19 cellular contexts compared by ENCODE assay signal in the genomic region with DNA sequence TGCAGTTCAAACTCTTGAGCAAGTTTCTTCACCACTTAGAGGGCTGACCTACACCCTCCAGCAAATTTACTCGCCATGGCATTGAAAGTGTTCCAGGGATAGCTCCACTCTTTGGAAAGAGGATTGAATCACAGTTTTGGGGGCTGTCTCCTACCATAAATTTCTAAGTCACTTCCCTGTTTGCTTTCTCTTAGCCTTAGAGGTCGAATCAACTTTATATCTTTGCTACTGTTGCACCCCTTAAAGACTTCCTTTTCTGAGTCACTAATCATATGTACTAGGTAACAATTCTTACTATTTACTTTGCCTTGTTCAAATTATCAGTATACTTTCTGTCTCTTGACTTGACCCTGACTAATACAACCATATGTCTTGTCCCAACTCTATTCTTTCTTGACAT.
"Had no signal": no experiment of that assay in that cellular context is flagged by ENCODE, and none has a peak within 500 bp of the region (broad histone marks: within the 10 kb centered on the region; RNA-seq: fewer than 3 reads in every experiment).

No MANE protein-coding gene starts in this region.

- H3K4me3 Mint-ChIP-seq: T-cell had no signal

- ATAC-seq: Panc1, T-cell had no signal

- DNase-seq: Karpas-422, KG1, MM.1S, NCI-H1092 treated with DMSO at 0.1 percent for 48 hours, NCI-H1436, NCI-H187, NCI-H2029, NCI-H2081 treated with DMSO at 0.1 percent for 48 hours, NCI-H2171, NCI-H226, NCI-H446, NCI-H510A, NCI-H524 treated with DMSO at 0.1 percent for 48 hours, NCI-H69, NCI-H774, SHP77, SW 1271, T-cell had no signal

- H3K27me3 Mint-ChIP-seq: T-cell had no signal

- H3K4me1 Mint-ChIP-seq: T-cell had no signal

- H3K27ac Mint-ChIP-seq: T-cell had no signal

- H3K36me3 Mint-ChIP-seq: T-cell had no signal
